In genomic region chr4:100894339-100894870, GRCh38 we compare ENCODE assay signal across 21 cellular contexts.
DNase-seq lines count a peak whose midpoint lies in the region; ATAC-seq and TF ChIP-seq lines count a peak whose summit lies in the region.
"Had no signal": no experiment of that assay in that cellular context is flagged by ENCODE, and none has a peak within 500 bp of the region (broad histone marks: within the 10 kb centered on the region; RNA-seq: fewer than 3 reads in every experiment).

No MANE protein-coding gene starts in this region.

- peaks cover 0 to 2% of the 10 kb centered on the region in 2 donors for H3K9me3 Mint-ChIP-seq in natural killer cell

- intact Hi-C loops in natural killer cell (cut with micrococcal nuclease) (no loop called here), lower lobe of right lung (cut with DNase I) (no loop called here)

- H3K36me3 Mint-ChIP-seq in natural killer cell = peaks cover 8% of the 10 kb centered on the region

- peak; percentile 19 for DNase-seq in DMS53 (lab: John Stamatoyannopoulos, UW)
- DNase-seq in DMS53 treated with DMSO at 0.1 percent for 48 hours (lab: John Stamatoyannopoulos, UW; ENCODE audit: unreplicated experiment) = no peak
- DNase-seq in NCI-H1417 treated with DMSO at 0.1 percent for 48 hours (lab: John Stamatoyannopoulos, UW) = peak; percentile 48
- peak; percentile 68 for DNase-seq in cerebellar cortex (ENCODE audit: low spot score)
- DNase-seq in natural killer cell = no peak
- DNase-seq in lower lobe of right lung = no peak
- DNase-seq: body of pancreas; Caco-2; effector CD8-positive, alpha-beta T cell; gastrocnemius medialis; IMR-90; NCI-H1436; NCI-H82; Right ventricle myocardium superior; sigmoid colon; upper lobe of left lung had no signal

- no peaks in the 10 kb centered on the region for H3K9me3 ChIP-seq in lower lobe of right lung
- H3K9me3 ChIP-seq: body of pancreas, Caco-2, gastrocnemius medialis had no signal

- TF ChIP-seq CTCF in natural killer cell (IDR thresholded peaks at IDR 0.05) (no peak), lower lobe of right lung (IDR thresholded peaks at IDR 0.05) (no peak)

- no peaks in the 10 kb centered on the region for H3K27me3 ChIP-seq in lower lobe of right lung (ENCODE audit: low read depth)
- H3K27me3 ChIP-seq: body of pancreas, esophagus muscularis mucosa, gastrocnemius medialis, sigmoid colon, upper lobe of left lung had no signal

- H3K4me1 Mint-ChIP-seq in natural killer cell = peaks cover 17 to 18% of the 10 kb centered on the region in 2 donors

- H3K27ac ChIP-seq in lower lobe of right lung = no peak overlapping the region
- H3K27ac ChIP-seq: 22Rv1, body of pancreas, esophagus muscularis mucosa, gastrocnemius medialis, parathyroid adenoma, sigmoid colon, upper lobe of left lung had no signal

- H3K4me1 ChIP-seq in lower lobe of right lung = no peaks in the 10 kb centered on the region
- H3K4me1 ChIP-seq: body of pancreas, esophagus muscularis mucosa, gastrocnemius medialis, parathyroid adenoma, sigmoid colon had no signal

- H3K4me3 Mint-ChIP-seq in natural killer cell = peak overlapping the region; percentile 93

- H3K27ac Mint-ChIP-seq in natural killer cell = peak overlapping the region; percentile 76 to 78

- H3K27me3 Mint-ChIP-seq in natural killer cell (ENCODE audit: low read depth in 2 of 2) = no peaks in the 10 kb centered on the region

- ATAC-seq in natural killer cell = no peak
- no peak for ATAC-seq in lower lobe of right lung
- no peak for ATAC-seq in esophagus mucosa
- no peak for ATAC-seq in HG02678 (IDR thresholded peaks at IDR 0.05; ENCODE audit: unreplicated experiment)
- ATAC-seq: body of pancreas, gastrocnemius medialis had no signal

- no peaks in the 10 kb centered on the region for H3K36me3 ChIP-seq in lower lobe of right lung
- H3K36me3 ChIP-seq: esophagus muscularis mucosa, gastrocnemius medialis, sigmoid colon, upper lobe of left lung had no signal

- no peak overlapping the region for H3K4me3 ChIP-seq in lower lobe of right lung
- H3K4me3 ChIP-seq: body of pancreas had no signal

Comparison
In these comparisons a context has a peak if more than half of its experiments do, and no peak if none do; other contexts are left out.
1. DNase-seq: peak in DMS53 (single experiment), NCI-H1417 treated with DMSO at 0.1 percent for 48 hours (single experiment) and cerebellar cortex (single experiment); none in DMS53 treated with DMSO at 0.1 percent for 48 hours (single experiment), natural killer cell (single experiment) and lower lobe of right lung (single experiment).